10 cellular contexts compared by ENCODE assay signal in the genomic region with DNA sequence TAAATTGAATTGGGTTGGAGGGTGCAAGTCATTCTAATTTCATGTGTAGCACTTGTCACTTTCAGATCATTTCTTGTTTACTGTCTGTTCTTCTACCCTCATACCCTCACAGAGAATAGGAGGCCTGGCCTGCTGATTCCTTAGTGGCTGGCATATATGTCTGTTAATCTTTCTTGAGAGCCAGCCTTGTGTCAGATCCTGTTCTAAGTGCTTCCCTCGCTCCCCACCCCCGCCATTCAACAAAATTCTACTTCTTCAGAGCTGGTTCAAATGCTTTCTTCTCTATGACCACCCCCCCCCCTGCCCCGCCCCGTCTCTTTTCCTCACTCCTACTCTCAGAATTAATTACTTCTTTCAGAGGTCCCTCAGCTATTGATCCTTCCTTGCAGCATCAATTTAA. TPM values are rescaled to one million over a fixed set of nuclear protein-coding genes. Genes with fewer than 3 reads are reported as not detected.
DNase-seq lines count a peak whose midpoint lies in the region; ATAC-seq, FAIRE-seq and TF ChIP-seq lines count a peak whose summit lies in the region.
"Had no signal": no experiment of that assay in that cellular context is flagged by ENCODE, and none has a peak within 500 bp of the region (broad histone marks: within the 10 kb centered on the region; RNA-seq: fewer than 3 reads in every experiment).

No MANE protein-coding gene starts in this region.

- H3K27me3 Mint-ChIP-seq in Calu3 (ENCODE audit: unreplicated experiment) (no peaks in the 10 kb centered on the region), natural killer cell (ENCODE audit: low read depth in 2 of 2) (peaks cover 5 to 8% of the 10 kb centered on the region in 2 donors)

- H3K27ac Mint-ChIP-seq in Calu3 (ENCODE audit: unreplicated experiment) = peak overlapping the region; percentile 96
- H3K27ac Mint-ChIP-seq in natural killer cell = peak overlapping the region in 1 of 2 donors; percentile 100

- H3K9ac ChIP-seq in Karpas-422 (ENCODE audit: low read length) (no peak overlapping the region), K562 (ENCODE audit: insufficient read depth in 1 of 2, low read depth in 2 of 2, low read length in 2 of 2) (peak overlapping the region; percentile 1 to 99; a peak in 3 of 4 replicates)

- peaks cover 27% of the 10 kb centered on the region for H3K4me1 ChIP-seq in Karpas-422 (ENCODE audit: low read length)
- H3K4me1 ChIP-seq in K562 (replicated peaks in 1 of 2; ENCODE audit: control insufficient read depth in 2 of 2, insufficient read depth in 2 of 2, low read length in 2 of 2) = peaks cover 8 to 24% of the 10 kb centered on the region in 2 experiments; a peak in 3 of 5 replicates

- TF ChIP-seq EP300 in K562 (IDR thresholded peaks at IDR 0.05; ENCODE audit: low read length) = no peak

- H3K27ac ChIP-seq in Karpas-422 (ENCODE audit: low read length) = no peak overlapping the region
- H3K27ac ChIP-seq in K562 (ENCODE audit: extremely low read depth, low read depth, low read length) = peak overlapping the region; percentile 99

- H3K79me2 ChIP-seq in Karpas-422 (ENCODE audit: low read length) (peaks cover 42% of the 10 kb centered on the region), K562 (ENCODE audit: control insufficient read depth, insufficient read depth, low read length) (peaks cover 59% of the 10 kb centered on the region)

- H3K27me3 ChIP-seq in Karpas-422 (ENCODE audit: low read length) (no peaks in the 10 kb centered on the region), K562 (ENCODE audit: control insufficient read depth in 2 of 2, insufficient read depth in 2 of 2, low read length in 2 of 2) (no peaks in the 10 kb centered on the region)

- H3K4me3 Mint-ChIP-seq in Calu3 (ENCODE audit: low read depth, unreplicated experiment) (peak overlapping the region; percentile 94), natural killer cell (peak overlapping the region; percentile 99)

- TF ChIP-seq RAD21 in K562 (CRISPR knock-in tag; conservative IDR thresholded peaks at IDR 0.05 in 1 of 2, IDR thresholded peaks at IDR 0.05 in 1 of 2) = no peak

- no peaks in the 10 kb centered on the region for H3K36me3 ChIP-seq in Karpas-422 (ENCODE audit: insufficient read depth, low read length)
- peaks cover under 1% of the 10 kb centered on the region; the same call in 1 of the 3 replicates for H3K36me3 ChIP-seq in K562 (ENCODE audit: control insufficient read depth, insufficient read depth, low read length)

- H3K4me1 Mint-ChIP-seq in Calu3 (ENCODE audit: low read depth, unreplicated experiment) (peaks cover 59% of the 10 kb centered on the region), natural killer cell (peaks cover 28 to 33% of the 10 kb centered on the region in 2 donors)

- intact Hi-C loops in Calu3 (cut with micrococcal nuclease; ENCODE audit: unreplicated experiment) (loop anchor here (5.0 to 10.0 kb wide), 2 partner anchors 148 to 335 kb away; no protein-coding TSS in a partner anchor), K562 (cut with micrococcal nuclease) (loop anchor here (5.0 to 10.0 kb wide), 3 partner anchors 555 to 973 kb away; a partner anchor contains a TSS), natural killer cell (cut with micrococcal nuclease) (loop anchor here (5.0 kb wide), 2 partner anchors 423 to 972 kb away; a partner anchor contains a TSS)

- peak overlapping the region; percentile 93 for H3K4me2 ChIP-seq in Karpas-422 (ENCODE audit: low read depth, low read length, poor library complexity, severe bottlenecking)
- peak overlapping the region; percentile 99 for H3K4me2 ChIP-seq in K562 (ENCODE audit: insufficient read depth, low read length)

- TF ChIP-seq POLR2A in K562 (conservative IDR thresholded peaks at IDR 0.05) = no peak

- POLR2A ChIA-PET in K562 (lab: Yijun Ruan, JAX) = interaction anchor here (1.1 to 2.2 kb wide), 3 partner anchors 8 to 410 kb away, joined by 3 to 12 read pairs (median 3); no protein-coding TSS in a partner anchor

- no TSS peak for BruUV-seq in Calu3 (replicated peaks; lab: Mats Ljungman, UMichigan)
- no TSS peak for BruUV-seq in K562 (replicated peaks; lab: Mats Ljungman, UMichigan)

- DNase-seq in Calu3 (no peak), Karpas-422 (no peak), K562 (ENCODE audit: extremely low read depth in 1 of 4, low spot score in 3 of 4) (peak; percentile 33 to 63 (median 55)), natural killer cell (no peak), GOT3 (lab: John Stamatoyannopoulos, UW) (no peak)
- DNase-seq: NCI-H1694 treated with DMSO at 0.1 percent for 48 hours had no signal

- H2AFZ ChIP-seq in Karpas-422 (ENCODE audit: low read length) (no peak overlapping the region), K562 (ENCODE audit: low read depth, low read length) (peak overlapping the region; percentile 93)

- CTCF ChIA-PET in Calu3 (lab: Charles Lee) (interaction anchor here (1.2 to 1.5 kb wide), 2 partner anchors 9 to 39 kb away, joined by 4 to 5 read pairs; no protein-coding TSS in a partner anchor), K562 (lab: Yijun Ruan, JAX; ENCODE audit: low intra/inter-chr PET ratio) (no interaction called here)

- TF ChIP-seq CTCF in Calu3 (IDR thresholded peaks at IDR 0.05; ENCODE audit: unreplicated experiment) (no peak), K562 (IDR thresholded peaks at IDR 0.05 in 2 of 3, conservative IDR thresholded peaks at IDR 0.05 in 1 of 3; ENCODE audit: insufficient read depth in 2 of 3, low read depth in 1 of 3, low read length in 3 of 3) (no peak), natural killer cell (IDR thresholded peaks at IDR 0.05) (no peak)

- H3K9me3 Mint-ChIP-seq in Calu3 (ENCODE audit: low read depth, unreplicated experiment) = no peaks in the 10 kb centered on the region
- H3K9me3 Mint-ChIP-seq in natural killer cell = no peaks in the 10 kb centered on the region

- peaks cover 42% of the 10 kb centered on the region for H3K36me3 Mint-ChIP-seq in Calu3 (ENCODE audit: insufficient read depth, unreplicated experiment)
- H3K36me3 Mint-ChIP-seq in natural killer cell = no peaks in the 10 kb centered on the region

- WGBS in K562 (ENCODE audit: insufficient coverage, low coverage, missing lambda C conversion rate) = 13% methylated on average over 2 of the region's 4 CpGs

- in situ Hi-C loops in K562 (cut with MboI) = no loop called here

- no peak for FAIRE-seq in K562 (lab: Jason Lieb, UNC)

- ATAC-seq in K562 (no peak), natural killer cell (no peak), GM21390 (IDR thresholded peaks at IDR 0.05; ENCODE audit: unreplicated experiment) (no peak), GM21737 (IDR thresholded peaks at IDR 0.05; ENCODE audit: unreplicated experiment) (no peak), GM18909 (IDR thresholded peaks at IDR 0.05; ENCODE audit: poor library complexity, unreplicated experiment) (no peak)

- no peaks in the 10 kb centered on the region for H3K9me2 ChIP-seq in Karpas-422 (replicated peaks; ENCODE audit: insufficient read depth, low read length)

- peaks cover 3% of the 10 kb centered on the region for H4K20me1 ChIP-seq in Karpas-422 (ENCODE audit: insufficient read depth, low read depth, low read length)
- peaks cover 12% of the 10 kb centered on the region for H4K20me1 ChIP-seq in K562 (replicated peaks; ENCODE audit: control insufficient read depth, insufficient read depth, low read length)

- H3K4me3 ChIP-seq in Karpas-422 (ENCODE audit: low read length) (no peak overlapping the region), K562 (peak overlapping the region; percentile 94)

- H3K9me3 ChIP-seq in Karpas-422 (ENCODE audit: low read length) (no peaks in the 10 kb centered on the region), K562 (replicated peaks; ENCODE audit: control insufficient read depth, insufficient read depth, low read depth, low read length) (no peaks in the 10 kb centered on the region)

- no peaks in the 10 kb centered on the region for H3K9me1 ChIP-seq in K562 (ENCODE audit: control insufficient read depth, insufficient read depth, low read length)

RNA-seq across cellular contexts. Expression of a gene that starts 1.5 kb away (rescaled TPM):
- total RNA-seq in Calu3 (2022) (275 TPM in 2 replicates), K562 (2014; rRNA removed) (116 and 128 TPM in 2 replicates), K562 (2014; rRNA removed; fragmentation: Illumina TruSeq; extraction: Trizol) (280 and 375 TPM in 2 replicates), K562 (2015; rRNA removed; fragmentation: Illumina TruSeq; extraction: Trizol) (193 and 205 TPM in 2 replicates), K562 (2021) (198 and 199 TPM in 2 replicates), natural killer cell (100 to 1,000 TPM; 165 to 179 (median 172) TPM)
- total RNA-seq in Karpas-422 (2014; rRNA removed; shearing (Covaris generic); ENCODE audit: low replicate concordance) = 69.4 and 135 TPM in 2 replicates
- 224 and 739 TPM in 2 replicates for total RNA-seq in K562 (2011; cell fraction: chromatin; rRNA removed; ENCODE audit: low replicate concordance)
- total RNA-seq in K562 (2011; cell fraction: nucleolus; rRNA removed) = 79.4 and 92.0 TPM in 2 replicates
- 184 and 255 TPM in 2 replicates for total RNA-seq in K562 (2011; cell fraction: nucleoplasm; rRNA removed)
- polyA plus RNA-seq in K562 (2011; rRNA removed) (108 and 140 TPM in 2 replicates), K562 (2014; fragmentation: Illumina TruSeq; extraction: Trizol) (174 and 178 TPM in 2 replicates), K562 (2014; fragmentation: Nextera tagmentation; extraction: Ambion mirVana) (100 to 1,000 TPM; 191 to 322 TPM), K562 (2014; rRNA removed) (97.8 and 140 TPM in 2 replicates)
- polyA plus RNA-seq in K562 (2011; cell fraction: cytosol; rRNA removed) = 8.8 and 22.2 TPM in 2 replicates
- polyA plus RNA-seq in K562 (2011; cell fraction: nucleus; rRNA removed) = 182 and 207 TPM in 2 replicates
- 66.4 and 103 TPM in 2 replicates for polyA plus RNA-seq in K562 (2012)
- 269 and 309 TPM in 2 replicates for polyA minus RNA-seq in K562 (2011; rRNA and poly(A)+ RNA removed)
- polyA minus RNA-seq in K562 (2011; cell fraction: cytosol; rRNA and poly(A)+ RNA removed) = 56.3 and 70.0 TPM in 2 replicates
- polyA minus RNA-seq in K562 (2011; cell fraction: nucleus; rRNA and poly(A)+ RNA removed) = 193 and 346 TPM in 2 replicates

RNA-seq across cellular contexts. Expression of a gene that starts 36.4 kb away (rescaled TPM):
- total RNA-seq in Calu3 (2022) = 1.3 and 2.0 TPM in 2 replicates
- not detected in 2 replicates for total RNA-seq in Karpas-422 (2014; rRNA removed; shearing (Covaris generic); ENCODE audit: low replicate concordance)
- 0.53 and 1.0 TPM in 2 replicates for total RNA-seq in K562 (2011; cell fraction: chromatin; rRNA removed; ENCODE audit: low replicate concordance)
- 1.4 and 2.0 TPM in 2 replicates for total RNA-seq in K562 (2011; cell fraction: nucleolus; rRNA removed)
- total RNA-seq in K562 (2011; cell fraction: nucleoplasm; rRNA removed) = 0.92 and 1.8 TPM in 2 replicates
- total RNA-seq in K562 (2014; rRNA removed) = 0.27 and 0.29 TPM in 2 replicates
- 0.07 and 0.16 TPM in 2 replicates for total RNA-seq in K562 (2014; rRNA removed; fragmentation: Illumina TruSeq; extraction: Trizol)
- total RNA-seq in K562 (2015; rRNA removed; fragmentation: Illumina TruSeq; extraction: Trizol) = 0.04 TPM in 1 of 2 replicates, not detected in the other
- total RNA-seq in K562 (2021) = 0.40 and 0.58 TPM in 2 replicates
- 0.12 and 0.39 TPM in 2 replicates for polyA plus RNA-seq in K562 (2011; rRNA removed)
- 0.12 and 1.3 TPM in 2 replicates for polyA plus RNA-seq in K562 (2011; cell fraction: cytosol; rRNA removed)
- polyA plus RNA-seq in K562 (2011; cell fraction: nucleus; rRNA removed) = 0.20 and 1.0 TPM in 2 replicates
- polyA plus RNA-seq in K562 (2012) = 0.11 and 0.31 TPM in 2 replicates
- 0.21 and 0.22 TPM in 2 replicates for polyA plus RNA-seq in K562 (2014; fragmentation: Illumina TruSeq; extraction: Trizol)
- polyA plus RNA-seq in K562 (2014; fragmentation: Nextera tagmentation; extraction: Ambion mirVana) = under 1 TPM; 0.08 to 0.13 TPM
- 0.33 and 0.47 TPM in 2 replicates for polyA plus RNA-seq in K562 (2014; rRNA removed)
- polyA minus RNA-seq in K562 (2011; rRNA and poly(A)+ RNA removed) = 0.18 and 0.39 TPM in 2 replicates
- polyA minus RNA-seq in K562 (2011; cell fraction: cytosol; rRNA and poly(A)+ RNA removed) = not detected in 2 replicates
- polyA minus RNA-seq in K562 (2011; cell fraction: nucleus; rRNA and poly(A)+ RNA removed) = 0.27 and 0.56 TPM in 2 replicates
- total RNA-seq in natural killer cell = not detected
- total RNA-seq: pulmonary artery endothelial cell had no signal

Comparison
In these comparisons a context has a peak if more than half of its experiments do, and no peak if none do; other contexts are left out.
1. DNase-seq: peak in K562 (4 of 4); none in Calu3 (single experiment), Karpas-422 (single experiment), natural killer cell (single experiment) and GOT3 (single experiment).